Comparison of ENCODE assay signal across 14 cellular contexts in genomic region chr7:123675092-123675473, GRCh38. TPM values are rescaled to one million over a fixed set of nuclear protein-coding genes. Genes with fewer than 3 reads are reported as not detected.
A peak's percentile ranks its signal among the peaks of the same experiment; 100 is the strongest.
DNase-seq lines count a peak whose midpoint lies in the region; TF ChIP-seq lines count a peak whose summit lies in the region.
"Had no signal": no experiment of that assay in that cellular context is flagged by ENCODE, and none has a peak within 500 bp of the region (broad histone marks: within the 10 kb centered on the region; RNA-seq: fewer than 3 reads in every experiment).

No MANE protein-coding gene starts in this region.

- no peaks in the 10 kb centered on the region for H3K4me1 Mint-ChIP-seq in activated CD4-positive, alpha-beta memory T cell treated with anti-CD3 and anti-CD28 coated beads for 36 hours (ENCODE audit: low read depth)
- H3K4me1 Mint-ChIP-seq: CD4-positive, alpha-beta memory T cell had no signal

- POLR2A ChIA-PET in activated CD4-positive, alpha-beta memory T cell treated with anti-CD3 and anti-CD28 coated beads for 36 hours (lab: Charles Lee), result no interaction called here

- H3K4me3 ChIP-seq in choroid plexus epithelial cell (ENCODE audit: low read depth, low read length), result no peak overlapping the region
- H3K4me3 ChIP-seq in skeletal muscle tissue (ENCODE audit: low read length in 3 of 3), result no peak overlapping the region
- H3K4me3 ChIP-seq: Peyer's patch had no signal

- H3K27ac ChIP-seq in skeletal muscle tissue (ENCODE audit: low read depth, low read length), result peak overlapping the region; percentile 69
- H3K27ac ChIP-seq: Peyer's patch had no signal

- H3K4me3 Mint-ChIP-seq in activated CD4-positive, alpha-beta memory T cell treated with anti-CD3 and anti-CD28 coated beads for 36 hours, result no peak overlapping the region
- H3K4me3 Mint-ChIP-seq: activated naive CD8-positive, alpha-beta T cell; CD4-positive, alpha-beta memory T cell had no signal

- no peak overlapping the region for H3K9ac ChIP-seq in skeletal muscle tissue (ENCODE audit: low read depth in 1 of 3, low read length in 3 of 3)

- no peaks in the 10 kb centered on the region for H3K27me3 Mint-ChIP-seq in activated CD4-positive, alpha-beta memory T cell treated with anti-CD3 and anti-CD28 coated beads for 36 hours
- H3K27me3 Mint-ChIP-seq: activated naive CD8-positive, alpha-beta T cell; CD4-positive, alpha-beta memory T cell had no signal

- CTCF ChIA-PET in activated CD4-positive, alpha-beta memory T cell treated with anti-CD3 and anti-CD28 coated beads for 36 hours (lab: Charles Lee), result interaction anchor here (1.5 kb wide), 1 partner anchor 7 kb away, joined by 4 read pairs; no protein-coding TSS in a partner anchor

- no peaks in the 10 kb centered on the region for H3K9me3 ChIP-seq in skeletal muscle tissue (ENCODE audit: control insufficient read depth in 3 of 3, low read length in 3 of 3)
- H3K9me3 ChIP-seq: Peyer's patch had no signal

- no peaks in the 10 kb centered on the region for H3K36me3 ChIP-seq in skeletal muscle tissue (ENCODE audit: control insufficient read depth in 3 of 3, insufficient read depth in 3 of 3, low read length in 3 of 3)

- no peaks in the 10 kb centered on the region for H3K36me3 Mint-ChIP-seq in activated CD4-positive, alpha-beta memory T cell treated with anti-CD3 and anti-CD28 coated beads for 36 hours
- H3K36me3 Mint-ChIP-seq: activated naive CD8-positive, alpha-beta T cell had no signal

- H3K4me1 ChIP-seq in skeletal muscle tissue (ENCODE audit: control insufficient read depth in 3 of 3, insufficient read depth in 3 of 3, low read length in 3 of 3), result peaks cover 15 to 50% (median 37%) of the 10 kb centered on the region in 3 donors
- H3K4me1 ChIP-seq: Peyer's patch had no signal

- TF ChIP-seq CTCF in choroid plexus epithelial cell (conservative IDR thresholded peaks at IDR 0.05; ENCODE audit: low read depth, low read length), result no peak

- H3K9me3 Mint-ChIP-seq in activated CD4-positive, alpha-beta memory T cell treated with anti-CD3 and anti-CD28 coated beads for 36 hours, result no peaks in the 10 kb centered on the region
- H3K9me3 Mint-ChIP-seq: CD4-positive, alpha-beta memory T cell had no signal

- DNase-seq in HPDE6-E6E7 (ENCODE audit: extremely low spot score), result peak; percentile 20
- peak; percentile 64 for DNase-seq in choroid plexus epithelial cell (ENCODE audit: low read depth)
- DNase-seq in kidney tubule cell (ENCODE audit: low spot score), result peak; percentile 35
- DNase-seq in activated CD4-positive, alpha-beta memory T cell treated with anti-CD3 and anti-CD28 coated beads for 36 hours, result no peak
- no peak for DNase-seq in activated T-cell treated with anti-CD3 and anti-CD28 coated beads, Interleukin-2, amount 50 U/mL, for 1 hour
- no peak for DNase-seq in HK-2 (ENCODE audit: unreplicated experiment)
- DNase-seq: CD4-positive, alpha-beta memory T cell; cerebellar nuclear complex; NCI-H2029 treated with DMSO at 0.1 percent for 48 hours; nucleus accumbens; Peyer's patch; T-helper 2 cell had no signal

- intact Hi-C loops in activated CD4-positive, alpha-beta memory T cell treated with anti-CD3 and anti-CD28 coated beads for 36 hours (cut with micrococcal nuclease), result no loop called here

- no peak overlapping the region for H3K27ac Mint-ChIP-seq in activated CD4-positive, alpha-beta memory T cell treated with anti-CD3 and anti-CD28 coated beads for 36 hours
- H3K27ac Mint-ChIP-seq: activated naive CD8-positive, alpha-beta T cell had no signal

- no peaks in the 10 kb centered on the region for H3K27me3 ChIP-seq in skeletal muscle tissue (ENCODE audit: control insufficient read depth in 3 of 3, insufficient read depth in 3 of 3, low read length in 3 of 3)
- H3K27me3 ChIP-seq: Peyer's patch had no signal

RNA-seq across cellular contexts. Expression of gene LMOD2, which starts 19.4 kb away (rescaled TPM):
- 34.4 TPM for total RNA-seq in skeletal muscle tissue
- not detected for total RNA-seq in activated CD4-positive, alpha-beta memory T cell treated with anti-CD3 and anti-CD28 coated beads for 36 hours
- total RNA-seq: CD4-positive, alpha-beta memory T cell; Peyer's patch had no signal

Comparison
In these comparisons a context has a peak if more than half of its experiments do, and no peak if none do; other contexts are left out.
1. DNase-seq: peak in HPDE6-E6E7 (single experiment), choroid plexus epithelial cell (single experiment) and kidney tubule cell (single experiment); none in activated CD4-positive, alpha-beta memory T cell treated with anti-CD3 and anti-CD28 coated beads for 36 hours (single experiment), activated T-cell treated with anti-CD3 and anti-CD28 coated beads, Interleukin-2, amount 50 U/mL, for 1 hour (single experiment) and HK-2 (single experiment).
2. RNA of gene LMOD2, which starts 19.4 kb away (total RNA-seq): 34.4 TPM in skeletal muscle tissue (single experiment); not detected in activated CD4-positive, alpha-beta memory T cell treated with anti-CD3 and anti-CD28 coated beads for 36 hours; every median in the first group is over 10 times any median in the second.